ENCODE assay signal across 10 cellular contexts in genomic region chr14:59321184-59321952, GRCh38.
DNase-seq lines count a peak whose midpoint lies in the region; ATAC-seq and TF ChIP-seq lines count a peak whose summit lies in the region.
"Had no signal": no experiment of that assay in that cellular context is flagged by ENCODE, and none has a peak within 500 bp of the region (broad histone marks: within the 10 kb centered on the region; RNA-seq: fewer than 3 reads in every experiment).

No MANE protein-coding gene starts in this region.

- no peak for ATAC-seq in HG03342 (IDR thresholded peaks at IDR 0.05; ENCODE audit: unreplicated experiment)
- no peak for ATAC-seq in CD4-positive, alpha-beta T cell (ENCODE audit: poor library complexity)

- DNase-seq in KBM-7: peak; percentile 27
- peak; percentile 78 for DNase-seq in astrocyte of the spinal cord (ENCODE audit: low read depth, low spot score)
- DNase-seq in inferior parietal cortex (ENCODE audit: extremely low spot score): peak; percentile 72
- no peak for DNase-seq in smooth muscle cell (lab: John Stamatoyannopoulos, UW; ENCODE audit: unreplicated experiment)
- no peak for DNase-seq in iPS-NIHi11 (ENCODE audit: low spot score)
- no peak for DNase-seq in NCI-H774 (lab: John Stamatoyannopoulos, UW)
- no peak for DNase-seq in CD4-positive, alpha-beta T cell
- DNase-seq: activated CD4-positive, alpha-beta T cell treated with anti-CD3 and anti-CD28 coated beads, Interleukin-2, amount 50 U/mL, for 48 hours; NCI-H524 had no signal

- H3K9ac ChIP-seq in smooth muscle cell (ENCODE audit: low read depth): peak overlapping the region; percentile 28

- peaks cover 10% of the 10 kb centered on the region for H3K4me1 ChIP-seq in smooth muscle cell (ENCODE audit: low read depth)

- no peaks in the 10 kb centered on the region for H3K9me3 ChIP-seq in smooth muscle cell (replicated peaks; ENCODE audit: low read depth)
- H3K9me3 ChIP-seq in CD4-positive, alpha-beta T cell (ENCODE audit: control insufficient read depth, low read length): no peaks in the 10 kb centered on the region

- H3K79me2 ChIP-seq in smooth muscle cell (ENCODE audit: low read depth): no peaks in the 10 kb centered on the region

- H2AFZ ChIP-seq in smooth muscle cell (ENCODE audit: low read depth): no peak overlapping the region

- H3K4me2 ChIP-seq in smooth muscle cell: peak overlapping the region; percentile 64

- H3K4me3 Mint-ChIP-seq in CD4-positive, alpha-beta T cell: no peak overlapping the region

- no peaks in the 10 kb centered on the region for H3K4me1 Mint-ChIP-seq in CD4-positive, alpha-beta T cell (ENCODE audit: low read depth)

- peak overlapping the region; percentile 77 for H3K27ac ChIP-seq in smooth muscle cell (ENCODE audit: low read depth)
- no peak overlapping the region for H3K27ac ChIP-seq in CD4-positive, alpha-beta T cell (ENCODE audit: low read depth, low read length)

- no peak for TF ChIP-seq CTCF in astrocyte of the spinal cord (IDR thresholded peaks at IDR 0.05; ENCODE audit: low read depth, low read length)
- no peak for TF ChIP-seq CTCF in smooth muscle cell (IDR thresholded peaks at IDR 0.05; ENCODE audit: borderline replicate concordance, insufficient read depth, poor library complexity, severe bottlenecking)
- no peak for TF ChIP-seq CTCF in CD4-positive, alpha-beta T cell (IDR thresholded peaks at IDR 0.05)

- intact Hi-C loops in CD4-positive, alpha-beta T cell (cut with DNase I, micrococcal nuclease): no loop called here

- CTCF ChIA-PET in CD4-positive, alpha-beta T cell (lab: Charles Lee): no interaction called here

- POLR2A ChIA-PET in CD4-positive, alpha-beta T cell (lab: Charles Lee): no interaction called here

- 77% methylated on average over 3 of the region's 3 CpGs for WGBS in smooth muscle cell (ENCODE audit: low lambda C conversion rate)

- H3K9me3 Mint-ChIP-seq in CD4-positive, alpha-beta T cell: no peaks in the 10 kb centered on the region

- H3K4me3 ChIP-seq in astrocyte of the spinal cord (ENCODE audit: low read depth, low read length) (no peak overlapping the region), smooth muscle cell (no peak overlapping the region)

- peaks cover 5% of the 10 kb centered on the region for H3K36me3 ChIP-seq in smooth muscle cell (ENCODE audit: low read depth)

- in situ Hi-C loops in KBM-7 (cut with MboI; ENCODE audit: low pct_unique_long_range_greater_than_20kb, low sequenced_read_pairs): no loop called here
- in situ Hi-C loops in astrocyte of the spinal cord (cut with HindIII; ENCODE audit: low sequenced_read_pairs): no loop called here

- peaks cover 48% of the 10 kb centered on the region for H3K36me3 Mint-ChIP-seq in CD4-positive, alpha-beta T cell (ENCODE audit: low read depth)

- H3K27me3 Mint-ChIP-seq in CD4-positive, alpha-beta T cell: no peaks in the 10 kb centered on the region

- H3F3A ChIP-seq in smooth muscle cell (ENCODE audit: low read depth): no peaks in the 10 kb centered on the region

- H3K27me3 ChIP-seq in smooth muscle cell (ENCODE audit: low read depth): no peaks in the 10 kb centered on the region
- H3K27me3 ChIP-seq in CD4-positive, alpha-beta T cell (ENCODE audit: control insufficient read depth, insufficient read depth, low read length): no peaks in the 10 kb centered on the region

- no peak overlapping the region for H3K27ac Mint-ChIP-seq in CD4-positive, alpha-beta T cell

- H4K20me1 ChIP-seq in smooth muscle cell (ENCODE audit: low read depth): peaks cover 5% of the 10 kb centered on the region

Comparison
In these comparisons a context has a peak if more than half of its experiments do, and no peak if none do; other contexts are left out.
1. DNase-seq: peak in KBM-7 (single experiment), astrocyte of the spinal cord (single experiment) and inferior parietal cortex (single experiment); none in smooth muscle cell (single experiment), iPS-NIHi11 (single experiment), NCI-H774 (single experiment) and CD4-positive, alpha-beta T cell (0 of 10).